ENCODE assay signal across 1 cellular context in genomic region chr12:121767525-121768016, GRCh38.
TF ChIP-seq lines count a peak whose summit lies in the region.

No MANE protein-coding gene starts in this region.

TF ChIP-seq in SK-N-SH, 30 proteins besides CTCF, POLR2A, EP300 and RAD21 (continued from another document):
- TF ChIP-seq ZBTB33 (IDR thresholded peaks at IDR 0.05; ENCODE audit: borderline replicate concordance, low read depth) (no peak), PBX3 (IDR thresholded peaks at IDR 0.05) (no peak), TAF1 (IDR thresholded peaks at IDR 0.05; ENCODE audit: borderline replicate concordance, low read depth, low read length) (no peak), ELF1 (IDR thresholded peaks at IDR 0.05) (no peak), IRF3 (IDR thresholded peaks at IDR 0.05; ENCODE audit: low read depth, low read length) (no peak), RFX5 (IDR thresholded peaks at IDR 0.05; ENCODE audit: low read length) (peak; percentile 11; the same call in 1 of the 2 replicates), RXRA (IDR thresholded peaks at IDR 0.05; ENCODE audit: borderline replicate concordance, low read depth) (no peak), FOXJ3 (CRISPR knock-in tag; IDR thresholded peaks at IDR 0.05) (peak; percentile 96), MXI1 (IDR thresholded peaks at IDR 0.05; ENCODE audit: low read depth, low read length) (peak; percentile 96), TEAD4 (IDR thresholded peaks at IDR 0.05; ENCODE audit: borderline replicate concordance, insufficient read depth) (no peak), USF2 (IDR thresholded peaks at IDR 0.05; ENCODE audit: borderline replicate concordance, low read depth, low read length) (no peak), REST (IDR thresholded peaks at IDR 0.05; ENCODE audit: low read depth, low read length) (no peak), NFIC (IDR thresholded peaks at IDR 0.05; ENCODE audit: borderline replicate concordance) (peak; percentile 43; the same call in 1 of the 2 replicates), GATA2 (CRISPR knock-in tag; IDR thresholded peaks at IDR 0.05) (peak; percentile 83), FOSL2 (IDR thresholded peaks at IDR 0.05; ENCODE audit: borderline replicate concordance, low read depth) (no peak), RCOR1 (IDR thresholded peaks at IDR 0.05; ENCODE audit: low read length) (peak; percentile 79), GABPA (IDR thresholded peaks at IDR 0.05; ENCODE audit: low read depth) (no peak), YY1 (IDR thresholded peaks at IDR 0.05; ENCODE audit: low read depth) (no peak)
TF ChIP-seq in SK-N-SH: peak in this region for 8.
